ENCODE assay signal across 28 cellular contexts in the genomic region with DNA sequence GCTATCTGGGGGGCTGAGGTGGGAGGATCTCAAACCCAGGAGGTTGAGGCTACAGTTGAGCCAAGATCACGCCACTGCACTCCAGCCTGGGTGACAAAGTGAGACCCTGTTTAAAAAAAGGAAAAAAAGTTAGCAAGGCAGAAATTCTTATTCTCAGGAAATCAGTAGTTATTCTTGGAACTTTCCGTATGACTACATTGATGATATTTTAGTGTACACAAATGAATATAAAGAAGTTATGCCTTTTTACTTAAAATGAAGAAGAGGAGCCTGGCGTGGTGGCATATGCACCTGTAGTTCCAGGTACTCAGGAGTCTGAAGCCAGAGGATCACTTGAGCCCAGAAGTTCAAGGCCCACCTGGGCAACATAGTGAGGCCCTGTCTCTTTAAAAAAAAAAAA. TPM values are rescaled to one million over a fixed set of nuclear protein-coding genes. Genes with fewer than 3 reads are reported as not detected.
"Had no signal": no experiment of that assay in that cellular context is flagged by ENCODE, and none has a peak within 500 bp of the region (broad histone marks: within the 10 kb centered on the region; RNA-seq: fewer than 3 reads in every experiment).

No MANE protein-coding gene starts in this region.

- DNase-seq: activated CD4-positive, alpha-beta T cell treated with anti-CD3 and anti-CD28 coated beads for 48 hours; activated CD4-positive, alpha-beta T cell treated with anti-CD3 and anti-CD28 coated beads, Interleukin-2, amount 50 U/mL, for 1 hour; activated CD4-positive, alpha-beta T cell treated with anti-CD3 and anti-CD28 coated beads, Interleukin-2, amount 50 U/mL, for 48 hours; activated CD4-positive, CD25-positive, alpha-beta regulatory T cell; activated CD4-positive, CD25-positive, alpha-beta regulatory T cell treated with anti-CD3 and anti-CD28 coated beads, Interleukin-2, amount 50 U/mL, for 72 hours; activated CD8-positive, alpha-beta memory T cell treated with anti-CD3 and anti-CD28 coated beads, Interleukin-2, amount 50 U/mL, for 48 hours; activated gamma-delta T cell; activated naive CD4-positive, alpha-beta T cell; activated naive CD4-positive, alpha-beta T cell treated with anti-CD3 and anti-CD28 coated beads, Interleukin-2, amount 10 ng/mL, durations not matched to agents 7 days and 5 days; activated T-cell treated with anti-CD3 and anti-CD28 coated beads for 4 hours; activated T-cell treated with anti-CD3 and anti-CD28 coated beads, Interleukin-2, amount 50 U/mL, for 24 hours; adrenal gland; amygdala; aorta; body of pancreas; caudate nucleus; cortex of kidney; dermis blood vessel endothelial cell; effector CD4-positive, alpha-beta T cell; effector memory CD8-positive, alpha-beta T cell; erythroblast; foreskin keratinocyte; heart right ventricle had no signal

- H3K27me3 Mint-ChIP-seq: activated naive CD4-positive, alpha-beta T cell treated with anti-CD3 and anti-CD28 coated beads, Interleukin-2, amount 10 ng/mL, durations not matched to agents 7 days and 5 days; activated T-cell treated with anti-CD3 and anti-CD28 coated beads, Interleukin-2, amount 50 U/mL, for 24 hours; effector memory CD8-positive, alpha-beta T cell had no signal

- H3K4me1 Mint-ChIP-seq: activated naive CD4-positive, alpha-beta T cell treated with anti-CD3 and anti-CD28 coated beads, Interleukin-2, amount 10 ng/mL, durations not matched to agents 7 days and 5 days had no signal

- H3K36me3 Mint-ChIP-seq: activated naive CD4-positive, alpha-beta T cell treated with anti-CD3 and anti-CD28 coated beads, Interleukin-2, amount 10 ng/mL, durations not matched to agents 7 days and 5 days; activated naive CD4-positive, alpha-beta T cell treated with anti-CD3 and anti-CD28 coated beads, Interleukin-2, amount 50 U/mL, for 72 hours had no signal

- H3K9me3 Mint-ChIP-seq: activated naive CD4-positive, alpha-beta T cell treated with anti-CD3 and anti-CD28 coated beads, Interleukin-2, amount 10 ng/mL, durations not matched to agents 7 days and 5 days; activated naive CD4-positive, alpha-beta T cell treated with anti-CD3 and anti-CD28 coated beads, Interleukin-2, amount 50 U/mL, for 72 hours; activated T-cell treated with anti-CD3 and anti-CD28 coated beads, Interleukin-2, amount 50 U/mL, for 24 hours; activated T-helper 1 cell treated with anti-CD3 and anti-CD28 coated beads, Interleukin-12 subunit alpha, Interleukin-12 subunit beta, Interleukin-2, Interleukin-4 antibody, amounts not matched to agents 30 ng/mL and 10 ng/mL and 1 ng/mL, durations not matched to agents 14 hours and 24 hours and 36 hours; effector memory CD8-positive, alpha-beta T cell had no signal

- ATAC-seq: body of pancreas; effector memory CD8-positive, alpha-beta T cell; foreskin keratinocyte; gastroesophageal sphincter; heart right ventricle had no signal

- FAIRE-seq: colon had no signal

- H3K27ac Mint-ChIP-seq: activated naive CD4-positive, alpha-beta T cell treated with anti-CD3 and anti-CD28 coated beads, Interleukin-2, amount 10 ng/mL, durations not matched to agents 7 days and 5 days; activated naive CD4-positive, alpha-beta T cell treated with anti-CD3 and anti-CD28 coated beads, Interleukin-2, amount 50 U/mL, for 72 hours; activated T-cell treated with anti-CD3 and anti-CD28 coated beads, Interleukin-2, amount 50 U/mL, for 24 hours; activated T-helper 1 cell treated with anti-CD3 and anti-CD28 coated beads, Interleukin-12 subunit alpha, Interleukin-12 subunit beta, Interleukin-2, Interleukin-4 antibody, amounts not matched to agents 30 ng/mL and 10 ng/mL and 1 ng/mL, durations not matched to agents 14 hours and 24 hours and 36 hours; effector memory CD8-positive, alpha-beta T cell had no signal

- H3K4me3 Mint-ChIP-seq: activated naive CD4-positive, alpha-beta T cell treated with anti-CD3 and anti-CD28 coated beads, Interleukin-2, amount 10 ng/mL, durations not matched to agents 7 days and 5 days; activated T-cell treated with anti-CD3 and anti-CD28 coated beads, Interleukin-2, amount 50 U/mL, for 24 hours; activated T-helper 1 cell treated with anti-CD3 and anti-CD28 coated beads, Interleukin-12 subunit alpha, Interleukin-12 subunit beta, Interleukin-2, Interleukin-4 antibody, amounts not matched to agents 30 ng/mL and 10 ng/mL and 1 ng/mL, durations not matched to agents 14 hours and 24 hours and 36 hours; effector memory CD8-positive, alpha-beta T cell had no signal

RNA-seq across cellular contexts. Expression of a gene that starts 7.4 kb away (rescaled TPM):
- total RNA-seq: glomerular endothelial cell had no signal
